ENCODE assay signal across 39 cellular contexts in the genomic region with DNA sequence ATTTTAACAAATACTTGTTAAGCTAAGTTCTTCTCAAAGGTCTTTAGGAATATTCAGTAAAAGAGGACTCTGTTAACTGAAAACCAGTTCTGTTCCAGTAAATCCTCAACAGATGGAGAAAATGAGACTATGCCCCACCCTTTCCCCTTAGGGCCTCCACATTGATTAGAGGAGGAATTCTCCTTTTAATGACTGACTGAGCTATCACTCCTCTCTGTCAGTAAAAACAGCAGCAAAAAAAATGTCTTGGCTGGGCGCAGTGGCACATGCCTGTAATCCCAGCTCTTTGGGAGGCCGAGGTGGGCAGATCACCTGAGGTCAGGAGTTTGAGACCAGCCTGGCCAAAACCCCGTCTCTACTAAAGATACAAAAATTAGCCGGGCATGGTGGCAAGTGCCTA. TPM values are rescaled to one million over a fixed set of nuclear protein-coding genes. Genes with fewer than 3 reads are reported as not detected.
"Had no signal": no experiment of that assay in that cellular context is flagged by ENCODE, and none has a peak within 500 bp of the region (broad histone marks: within the 10 kb centered on the region; RNA-seq: fewer than 3 reads in every experiment).

No MANE protein-coding gene starts in this region.

- H3K4me1 ChIP-seq: Peyer's patch had no signal

- H3K27me3 ChIP-seq: brain microvascular endothelial cell, Peyer's patch had no signal

- H3K9me3 ChIP-seq: Peyer's patch had no signal

- H3K36me3 ChIP-seq: brain microvascular endothelial cell, Peyer's patch had no signal

- H3K36me3 Mint-ChIP-seq: activated naive CD8-positive, alpha-beta T cell treated with anti-CD3 and anti-CD28 coated beads for 36 hours had no signal

- H3K4me3 ChIP-seq: Peyer's patch had no signal

- H3K27me3 Mint-ChIP-seq: activated CD4-positive, alpha-beta T cell treated with anti-CD3 and anti-CD28 coated beads, Interleukin-2, amount 10 ng/mL, durations not matched to agents 24 days and 14 days; activated CD8-positive, alpha-beta T cell treated with anti-CD3 and anti-CD28 coated beads for 36 hours; activated T-helper 17 cell treated with anti-CD3 and anti-CD28 coated beads, Interleukin-2, amount 50 U/mL, for 72 hours had no signal

- H3K4me3 Mint-ChIP-seq: activated CD4-positive, alpha-beta T cell treated with anti-CD3 and anti-CD28 coated beads, Interleukin-2, amount 10 ng/mL, durations not matched to agents 24 days and 14 days; activated CD8-positive, alpha-beta T cell treated with anti-CD3 and anti-CD28 coated beads for 36 hours; activated naive CD8-positive, alpha-beta T cell treated with anti-CD3 and anti-CD28 coated beads for 36 hours; activated T-cell treated with anti-CD3 and anti-CD28 coated beads, Interleukin-2, amount 50 U/mL, for 72 hours; activated T-helper 17 cell treated with anti-CD3 and anti-CD28 coated beads, Interleukin-2, amount 50 U/mL, for 72 hours had no signal

- H3K27ac Mint-ChIP-seq: activated CD4-positive, alpha-beta T cell treated with anti-CD3 and anti-CD28 coated beads, Interleukin-2, amount 10 ng/mL, durations not matched to agents 24 days and 14 days; activated CD8-positive, alpha-beta T cell treated with anti-CD3 and anti-CD28 coated beads for 36 hours; activated naive CD8-positive, alpha-beta T cell treated with anti-CD3 and anti-CD28 coated beads for 36 hours; activated T-cell treated with anti-CD3 and anti-CD28 coated beads, Interleukin-2, amount 50 U/mL, for 72 hours; activated T-helper 17 cell treated with anti-CD3 and anti-CD28 coated beads, Interleukin-2, amount 50 U/mL, for 72 hours had no signal

- H3K9me3 Mint-ChIP-seq: activated CD4-positive, alpha-beta T cell treated with anti-CD3 and anti-CD28 coated beads, Interleukin-2, amount 10 ng/mL, durations not matched to agents 24 days and 14 days; activated CD8-positive, alpha-beta T cell treated with anti-CD3 and anti-CD28 coated beads for 36 hours; activated naive CD8-positive, alpha-beta T cell treated with anti-CD3 and anti-CD28 coated beads for 36 hours; activated T-cell treated with anti-CD3 and anti-CD28 coated beads, Interleukin-2, amount 50 U/mL, for 72 hours; activated T-helper 17 cell treated with anti-CD3 and anti-CD28 coated beads, Interleukin-2, amount 50 U/mL, for 72 hours had no signal

- ATAC-seq: activated CD8-positive, alpha-beta T cell treated with anti-CD3 and anti-CD28 coated beads for 36 hours; activated T-cell treated with anti-CD3 and anti-CD28 coated beads, Interleukin-2, amount 50 U/mL, for 72 hours; activated T-helper 17 cell treated with anti-CD3 and anti-CD28 coated beads, Interleukin-2, amount 50 U/mL, for 72 hours; PC-3; Right ventricle myocardium inferior; SK-N-SH treated with all-trans-retinoic acid at 6 μM for 48 hours had no signal

- H3K27ac ChIP-seq: brain microvascular endothelial cell, Peyer's patch, RWPE1, VCaP had no signal

- DNase-seq: activated CD4-positive, alpha-beta T cell treated with anti-CD3 and anti-CD28 coated beads for 1 hour; activated CD4-positive, alpha-beta T cell treated with anti-CD3 and anti-CD28 coated beads, Interleukin-2, amount 10 ng/mL, durations not matched to agents 24 days and 14 days; activated CD4-positive, alpha-beta T cell treated with anti-CD3 and anti-CD28 coated beads, Interleukin-2, amount 50 U/mL, for 4 hours; activated CD4-positive, CD25-positive, alpha-beta regulatory T cell; activated CD8-positive, alpha-beta T cell treated with anti-CD3 and anti-CD28 coated beads for 36 hours; activated effector memory CD4-positive, alpha-beta T cell treated with anti-CD3 and anti-CD28 coated beads, Interleukin-2, amount 50 U/mL, for 16 hours; activated naive CD4-positive, alpha-beta T cell; activated naive CD4-positive, alpha-beta T cell treated with anti-CD3 and anti-CD28 coated beads, Interleukin-2, amount 50 U/mL, for 16 hours; activated naive CD8-positive, alpha-beta T cell treated with anti-CD3 and anti-CD28 coated beads for 36 hours; activated T-cell treated with anti-CD3 and anti-CD28 coated beads, Interleukin-2, amount 50 U/mL, for 1 hour; activated T-cell treated with anti-CD3 and anti-CD28 coated beads, Interleukin-2, amount 50 U/mL, for 72 hours; amniotic stem cell; aorta; brain microvascular endothelial cell; central memory CD4-positive, alpha-beta T cell; MM.1S; MV-4-11; NCI-H1092; NCI-H1436 treated with DMSO at 0.1 percent for 48 hours; NCI-H1694 treated with DMSO at 0.1 percent for 48 hours; NCI-H2029; NCI-H510A; NCI-H526; NCI-H748 treated with DMSO at 0.1 percent for 48 hours; NK-92 treated with Interleukin-12 subunit alpha and Interleukin-12 subunit beta, amount 100 ng/mL, for 24 hours; PC-3; Peyer's patch; SIG-M5; T-helper 1 cell; T-helper 2 cell; T-helper 9 cell had no signal

- H3K4me1 Mint-ChIP-seq: activated CD4-positive, alpha-beta T cell treated with anti-CD3 and anti-CD28 coated beads, Interleukin-2, amount 10 ng/mL, durations not matched to agents 24 days and 14 days; activated T-helper 17 cell treated with anti-CD3 and anti-CD28 coated beads, Interleukin-2, amount 50 U/mL, for 72 hours had no signal

RNA-seq across cellular contexts. Expression of a gene that starts 50.1 kb away (rescaled TPM):
- total RNA-seq: activated CD4-positive, alpha-beta T cell treated with anti-CD3 and anti-CD28 coated beads, Interleukin-2, amount 10 ng/mL, durations not matched to agents 24 days and 14 days; activated CD8-positive, alpha-beta memory T cell treated with anti-CD3 and anti-CD28 coated beads for 36 hours; activated T-cell treated with anti-CD3 and anti-CD28 coated beads, Interleukin-2, amount 50 U/mL, for 72 hours; activated T-helper 17 cell treated with anti-CD3 and anti-CD28 coated beads, Interleukin-2, amount 50 U/mL, for 72 hours; LHCN-M2; PC-3; SK-MEL-5 had no signal
